9 cellular contexts compared by ENCODE assay signal in genomic region chrX:108199691-108200090, GRCh38.
DNase-seq lines count a peak whose midpoint lies in the region; ATAC-seq and TF ChIP-seq lines count a peak whose summit lies in the region.
"Had no signal": no experiment of that assay in that cellular context is flagged by ENCODE, and none has a peak within 500 bp of the region (broad histone marks: within the 10 kb centered on the region; RNA-seq: fewer than 3 reads in every experiment).

No MANE protein-coding gene starts in this region.

- H3K4me3 ChIP-seq in tibial artery, result no peak overlapping the region

- H3K27ac ChIP-seq in foreskin keratinocyte (no peak overlapping the region), tibial artery (no peak overlapping the region)

- H3K9me3 ChIP-seq in tibial artery, result no peaks in the 10 kb centered on the region

- ATAC-seq in HG03139 (IDR thresholded peaks at IDR 0.05; ENCODE audit: unreplicated experiment), result peak; percentile 63
- ATAC-seq in foreskin keratinocyte, result no peak
- ATAC-seq in naive thymus-derived CD8-positive, alpha-beta T cell, result no peak
- ATAC-seq in GM21786 (IDR thresholded peaks at IDR 0.05; ENCODE audit: unreplicated experiment), result no peak

- no peaks in the 10 kb centered on the region for H3K4me1 Mint-ChIP-seq in naive thymus-derived CD8-positive, alpha-beta T cell
- H3K4me1 Mint-ChIP-seq: activated naive CD4-positive, alpha-beta T cell treated with anti-CD3 and anti-CD28 coated beads, Interleukin-2, amount 50 U/mL, for 24 hours had no signal

- TF ChIP-seq CTCF in foreskin keratinocyte (conservative IDR thresholded peaks at IDR 0.05) (peak; percentile 67), tibial artery (IDR thresholded peaks at IDR 0.05) (peak; percentile 38 to 43)

- no peaks in the 10 kb centered on the region for H3K4me1 ChIP-seq in foreskin keratinocyte
- no peaks in the 10 kb centered on the region for H3K4me1 ChIP-seq in tibial artery

- H3K4me3 Mint-ChIP-seq in naive thymus-derived CD8-positive, alpha-beta T cell, result no peak overlapping the region
- H3K4me3 Mint-ChIP-seq: activated naive CD4-positive, alpha-beta T cell treated with anti-CD3 and anti-CD28 coated beads, Interleukin-2, amount 50 U/mL, for 24 hours had no signal

- POLR2A ChIA-PET in naive thymus-derived CD8-positive, alpha-beta T cell (lab: Charles Lee), result no interaction called here

- peak; percentile 19 to 25 for DNase-seq in activated T-cell treated with anti-CD3 and anti-CD28 coated beads, Interleukin-2, amount 50 U/mL, for 48 hours
- no peak for DNase-seq in activated T-cell treated with anti-CD3 and anti-CD28 coated beads, Interleukin-2, amount 50 U/mL, for 1 hour
- DNase-seq in RKO (ENCODE audit: low spot score) (peak; percentile 35), foreskin keratinocyte (no peak), tibial artery (no peak)
- no peak for DNase-seq in naive thymus-derived CD8-positive, alpha-beta T cell

- no peaks in the 10 kb centered on the region for H3K27me3 ChIP-seq in foreskin keratinocyte
- H3K27me3 ChIP-seq in tibial artery, result no peaks in the 10 kb centered on the region

- peaks cover 0 to 5% (median 1%) of the 10 kb centered on the region in 5 donors for H3K27me3 Mint-ChIP-seq in naive thymus-derived CD8-positive, alpha-beta T cell
- H3K27me3 Mint-ChIP-seq: activated naive CD4-positive, alpha-beta T cell treated with anti-CD3 and anti-CD28 coated beads, Interleukin-2, amount 50 U/mL, for 24 hours had no signal

- no peaks in the 10 kb centered on the region for H3K36me3 Mint-ChIP-seq in naive thymus-derived CD8-positive, alpha-beta T cell
- H3K36me3 Mint-ChIP-seq: activated naive CD4-positive, alpha-beta T cell treated with anti-CD3 and anti-CD28 coated beads, Interleukin-2, amount 50 U/mL, for 24 hours had no signal

- no peaks in the 10 kb centered on the region for H3K36me3 ChIP-seq in tibial artery

- intact Hi-C loops in tibial artery (cut with DNase I; ENCODE audit: low total_unique reads), result no loop called here

- H3K9me3 Mint-ChIP-seq in naive thymus-derived CD8-positive, alpha-beta T cell, result no peaks in the 10 kb centered on the region
- H3K9me3 Mint-ChIP-seq: activated naive CD4-positive, alpha-beta T cell treated with anti-CD3 and anti-CD28 coated beads, Interleukin-2, amount 50 U/mL, for 24 hours had no signal

- no peak overlapping the region for H3K27ac Mint-ChIP-seq in naive thymus-derived CD8-positive, alpha-beta T cell
- H3K27ac Mint-ChIP-seq: activated naive CD4-positive, alpha-beta T cell treated with anti-CD3 and anti-CD28 coated beads, Interleukin-2, amount 50 U/mL, for 24 hours had no signal

Comparison
In these comparisons a context has a peak if more than half of its experiments do, and no peak if none do; other contexts are left out.
1. DNase-seq: peak in activated T-cell treated with anti-CD3 and anti-CD28 coated beads, Interleukin-2, amount 50 U/mL, for 48 hours (2 of 2) and RKO (single experiment); none in activated T-cell treated with anti-CD3 and anti-CD28 coated beads, Interleukin-2, amount 50 U/mL, for 1 hour (single experiment), foreskin keratinocyte (0 of 2), tibial artery (0 of 2) and naive thymus-derived CD8-positive, alpha-beta T cell (0 of 10).